Comparison of ENCODE assay signal across 1 cellular context in the genomic region with DNA sequence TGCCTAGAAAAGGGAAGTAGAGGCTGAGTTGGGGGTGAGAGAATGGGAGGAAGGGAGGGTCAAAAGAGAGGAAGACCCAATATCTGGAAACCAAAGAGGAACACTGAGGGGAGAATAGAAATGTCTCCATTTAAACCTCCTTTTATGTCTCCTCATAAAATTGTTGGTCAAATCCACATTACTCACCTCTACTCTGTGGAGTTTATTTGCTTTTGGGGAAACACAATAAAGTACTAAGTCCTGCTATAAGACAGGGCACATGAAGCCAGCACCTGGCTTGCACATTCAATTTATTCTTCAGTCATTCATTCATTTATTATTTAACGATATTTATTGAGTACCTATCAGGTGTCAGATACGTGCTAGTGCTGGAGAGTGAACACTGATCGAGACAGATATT.
TF ChIP-seq lines count a peak whose summit lies in the region.

No MANE protein-coding gene starts in this region.

TF ChIP-seq in IMR-90, 13 proteins besides CTCF, POLR2A, EP300 and RAD21 (continued from another document):
- TF ChIP-seq ELK1 (IDR thresholded peaks at IDR 0.05; ENCODE audit: borderline replicate concordance, low read depth, low read length) (no peak), SMC3 (IDR thresholded peaks at IDR 0.05; ENCODE audit: low read depth, low read length) (no peak), BHLHE40 (IDR thresholded peaks at IDR 0.05; ENCODE audit: low read depth, low read length) (no peak), CHD1 (IDR thresholded peaks at IDR 0.05; ENCODE audit: low read depth, low read length) (no peak), FOS (IDR thresholded peaks at IDR 0.05; ENCODE audit: low read depth, low read length) (no peak)
